Comparison of ENCODE assay signal across 8 cellular contexts in the genomic region with DNA sequence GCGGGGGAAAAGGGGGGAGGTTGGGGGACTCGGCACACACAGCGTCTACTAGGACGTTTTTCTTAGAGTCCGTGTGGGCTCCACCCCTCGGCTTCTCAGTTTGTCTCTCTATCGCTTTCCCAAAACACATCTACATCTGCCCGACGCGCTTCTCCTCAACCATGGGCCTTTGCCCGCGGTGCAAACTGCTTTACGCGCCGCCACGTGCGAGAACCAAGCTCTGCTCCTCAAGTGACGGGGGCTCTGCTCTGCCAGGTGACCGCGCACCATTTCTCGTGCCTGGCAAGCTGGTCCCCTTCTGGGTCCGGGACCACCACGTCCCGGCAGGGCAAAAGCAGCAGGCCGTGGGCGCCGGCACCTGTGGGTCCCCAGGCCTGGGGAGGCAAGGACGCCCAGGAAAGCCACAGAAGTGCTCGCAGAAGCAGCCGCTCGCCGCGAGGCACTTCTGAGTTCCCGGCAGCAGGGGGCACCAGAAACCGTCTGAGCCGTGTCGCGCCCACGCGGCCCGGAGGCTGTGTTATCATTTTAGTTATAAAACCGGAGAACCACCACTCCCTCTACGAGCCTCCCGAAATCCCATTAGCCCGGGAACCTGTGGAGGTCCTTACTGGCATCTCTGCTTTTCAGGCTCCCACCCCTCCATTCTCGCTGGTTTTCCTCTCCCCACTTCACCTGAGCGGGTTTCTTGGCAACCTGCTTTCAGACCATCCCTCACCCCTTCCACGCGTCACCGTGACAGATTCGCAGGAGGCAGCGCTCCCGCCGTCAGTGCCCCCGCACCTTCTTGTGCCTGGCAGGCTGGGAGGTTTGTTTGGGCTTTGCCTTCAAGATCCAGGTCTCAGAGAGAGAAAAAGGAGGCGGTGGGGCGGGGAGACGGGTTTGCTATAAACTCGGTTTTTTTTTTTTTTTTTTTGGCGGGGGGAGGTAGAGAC. TPM values are rescaled to one million over a fixed set of nuclear protein-coding genes. Genes with fewer than 3 reads are reported as not detected.
DNase-seq lines count a peak whose midpoint lies in the region; ATAC-seq and TF ChIP-seq lines count a peak whose summit lies in the region.

No MANE protein-coding gene starts in this region.

- H3K4me1 Mint-ChIP-seq in central memory CD8-positive, alpha-beta T cell = peaks cover 16% of the 10 kb centered on the region

- ATAC-seq in GM21619 (IDR thresholded peaks at IDR 0.05; ENCODE audit: unreplicated experiment) (peak; percentile 74), left colon (peak; percentile 63), HG03097 (IDR thresholded peaks at IDR 0.05; ENCODE audit: low FRiP score, unreplicated experiment) (no peak)
- peak; percentile 33 for ATAC-seq in central memory CD8-positive, alpha-beta T cell (replicated peaks; ENCODE audit: extremely low read depth, poor library complexity, severe bottlenecking)

- no peaks in the 10 kb centered on the region for H3F3A ChIP-seq in DOHH2 (ENCODE audit: control insufficient read depth, insufficient read depth)

- H3K4me2 ChIP-seq in DOHH2 (ENCODE audit: low read length) = peak overlapping the region; percentile 61

- intact Hi-C loops in left colon (cut with DNase I, micrococcal nuclease) = loop anchor here (5.0 kb wide), 1 partner anchor 355 kb away; no protein-coding TSS in a partner anchor

- no peaks in the 10 kb centered on the region for H3K36me3 Mint-ChIP-seq in central memory CD8-positive, alpha-beta T cell (ENCODE audit: insufficient read depth)

- TF ChIP-seq CTCF in DOHH2 (IDR thresholded peaks at IDR 0.05; ENCODE audit: low read depth, low read length, poor library complexity, severe bottlenecking) = peak; percentile 77

- no peak overlapping the region for H3K27ac Mint-ChIP-seq in central memory CD8-positive, alpha-beta T cell (ENCODE audit: low read depth)

- no peaks in the 10 kb centered on the region for H3K36me3 ChIP-seq in DOHH2 (ENCODE audit: control insufficient read depth, low read length)

- peak overlapping the region; percentile 49; the same call in 1 of the 2 replicates for H3K4me3 ChIP-seq in DOHH2 (ENCODE audit: low read length)

- H3K27me3 ChIP-seq in DOHH2 (ENCODE audit: control insufficient read depth, low read length) = peaks cover 16% of the 10 kb centered on the region

- no peaks in the 10 kb centered on the region for H4K20me1 ChIP-seq in DOHH2 (ENCODE audit: control insufficient read depth, insufficient read depth, low read depth, low read length)

- H3K79me2 ChIP-seq in DOHH2 (ENCODE audit: control insufficient read depth, low read length) = no peaks in the 10 kb centered on the region

- no peaks in the 10 kb centered on the region for H3K9me3 Mint-ChIP-seq in central memory CD8-positive, alpha-beta T cell

- peak overlapping the region; percentile 61 for H3K4me3 Mint-ChIP-seq in central memory CD8-positive, alpha-beta T cell

- DNase-seq in LHCN-M2 (ENCODE audit: low read depth) (peak; percentile 73), T-helper 9 cell (peak; percentile 5), left colon (peak; percentile 47 to 68)
- DNase-seq in central memory CD8-positive, alpha-beta T cell (ENCODE audit: low spot score in 2 of 2) = no peak
- DNase-seq in stimulated activated CD4-positive, alpha-beta T cell treated with anti-CD3 and anti-CD28 coated beads, Interleukin-1b, Interleukin-23, amount 100 ng/mL, for 24 hours (ENCODE audit: low read depth in 4 of 4, low spot score in 1 of 4) = peak; percentile 24 to 69 (median 48)

- peaks cover 91% of the 10 kb centered on the region for H3K27me3 Mint-ChIP-seq in central memory CD8-positive, alpha-beta T cell

- H3K9me2 ChIP-seq in DOHH2 (replicated peaks; ENCODE audit: control insufficient read depth, low read length) = no peaks in the 10 kb centered on the region

- no peaks in the 10 kb centered on the region for H3K9me3 ChIP-seq in DOHH2 (ENCODE audit: control insufficient read depth, insufficient read depth, low read length)

- H3K27ac ChIP-seq in DOHH2 (ENCODE audit: low read depth, low read length) = no peak overlapping the region

- peaks cover 4% of the 10 kb centered on the region for H3K4me1 ChIP-seq in DOHH2 (ENCODE audit: control insufficient read depth, low read length)

RNA-seq across cellular contexts. Expression of a gene that starts 2.5 kb away (rescaled TPM):
- total RNA-seq in LHCN-M2 (2014; rRNA removed) (0.40 and 0.64 TPM in 2 replicates), left colon (1 to 10 TPM in 1 of 2 donors, under 1 TPM in 1; 0.82 to 2.5 TPM)
- polyA plus RNA-seq in LHCN-M2 (2012) = 2.1 TPM

Comparison
In these comparisons a context has a peak if more than half of its experiments do, and no peak if none do; other contexts are left out.
1. DNase-seq: peak in LHCN-M2 (single experiment), T-helper 9 cell (single experiment), left colon (2 of 2) and stimulated activated CD4-positive, alpha-beta T cell treated with anti-CD3 and anti-CD28 coated beads, Interleukin-1b, Interleukin-23, amount 100 ng/mL, for 24 hours (4 of 4); none in central memory CD8-positive, alpha-beta T cell (0 of 2).